Comparison of ENCODE assay signal across 17 cellular contexts in the genomic region with DNA sequence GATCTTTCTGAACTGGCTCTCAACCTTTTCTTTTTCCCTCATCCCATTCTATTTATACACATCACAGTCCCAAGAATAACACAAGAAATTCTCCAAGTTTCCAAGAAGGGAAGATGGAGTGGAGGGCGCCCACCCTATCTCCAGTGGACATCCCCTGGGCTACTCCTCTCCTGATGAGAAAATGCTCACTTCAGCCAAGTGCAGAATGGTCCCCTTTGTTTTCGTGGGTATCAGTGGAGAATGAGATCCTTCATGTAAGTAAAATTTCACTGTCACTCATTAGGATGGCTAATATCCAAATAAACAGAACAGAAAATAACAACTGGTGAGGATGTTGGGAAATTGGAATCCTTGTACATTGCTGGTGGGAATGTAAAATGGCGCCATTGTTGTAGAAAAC. TPM values are rescaled to one million over a fixed set of nuclear protein-coding genes. Genes with fewer than 3 reads are reported as not detected.
DNase-seq lines count a peak whose midpoint lies in the region; ATAC-seq and TF ChIP-seq lines count a peak whose summit lies in the region.
"Had no signal": no experiment of that assay in that cellular context is flagged by ENCODE, and none has a peak within 500 bp of the region (broad histone marks: within the 10 kb centered on the region; RNA-seq: fewer than 3 reads in every experiment).

No MANE protein-coding gene starts in this region.

- H3K4me1 Mint-ChIP-seq in neural crest cell = peaks cover 31% of the 10 kb centered on the region
- H3K4me1 Mint-ChIP-seq in activated naive CD4-positive, alpha-beta T cell treated with anti-CD3 and anti-CD28 coated beads, Interleukin-2, amount 10 ng/mL, durations not matched to agents 7 days and 5 days = peaks cover 2% of the 10 kb centered on the region
- H3K4me1 Mint-ChIP-seq: B cell had no signal

- CTCF ChIA-PET in activated naive CD4-positive, alpha-beta T cell treated with anti-CD3 and anti-CD28 coated beads, Interleukin-2, amount 10 ng/mL, durations not matched to agents 7 days and 5 days (lab: Charles Lee) = no interaction called here

- H3K27ac ChIP-seq in temporal lobe (ENCODE audit: low read depth, low read length) = peak overlapping the region; percentile 67

- ATAC-seq in HG03354 (IDR thresholded peaks at IDR 0.05; ENCODE audit: poor library complexity, severe bottlenecking, unreplicated experiment) = no peak
- no peak for ATAC-seq in HG03520 (IDR thresholded peaks at IDR 0.05; ENCODE audit: unreplicated experiment)
- ATAC-seq: GM23338, K562, PC-3 had no signal

- H3K36me3 Mint-ChIP-seq in neural crest cell (ENCODE audit: low read depth) = no peaks in the 10 kb centered on the region
- no peaks in the 10 kb centered on the region for H3K36me3 Mint-ChIP-seq in activated naive CD4-positive, alpha-beta T cell treated with anti-CD3 and anti-CD28 coated beads, Interleukin-2, amount 10 ng/mL, durations not matched to agents 7 days and 5 days

- no peak for TF ChIP-seq CTCF in neural crest cell (conservative IDR thresholded peaks at IDR 0.05)

- DNase-seq in SK-MEL-5 (ENCODE audit: low read depth, low spot score) (peak; percentile 45), foreskin melanocyte (peak; percentile 74), neural crest cell (ENCODE audit: low read depth, low spot score) (no peak), NCI-H524 (lab: John Stamatoyannopoulos, UW) (no peak)
- DNase-seq in activated naive CD4-positive, alpha-beta T cell treated with anti-CD3 and anti-CD28 coated beads, Interleukin-2, amount 10 ng/mL, durations not matched to agents 7 days and 5 days = no peak
- DNase-seq: CD4-positive, alpha-beta T cell; DMS79 treated with DMSO at 0.1 percent for 48 hours; NCI-H146; NCI-H2107; NCI-H226; PC-3 had no signal

- in situ Hi-C loops in SK-MEL-5 (cut with HindIII; ENCODE audit: low pct_unique_long_range_greater_than_20kb, low sequenced_read_pairs) = no loop called here

- H3K4me3 Mint-ChIP-seq in neural crest cell = no peak overlapping the region
- no peak overlapping the region for H3K4me3 Mint-ChIP-seq in activated naive CD4-positive, alpha-beta T cell treated with anti-CD3 and anti-CD28 coated beads, Interleukin-2, amount 10 ng/mL, durations not matched to agents 7 days and 5 days
- H3K4me3 Mint-ChIP-seq: B cell; CD4-positive, alpha-beta T cell; GM23338 had no signal

- peak overlapping the region; percentile 93 for H3K27ac Mint-ChIP-seq in neural crest cell (ENCODE audit: unreplicated experiment)
- H3K27ac Mint-ChIP-seq in activated naive CD4-positive, alpha-beta T cell treated with anti-CD3 and anti-CD28 coated beads, Interleukin-2, amount 10 ng/mL, durations not matched to agents 7 days and 5 days = no peak overlapping the region
- H3K27ac Mint-ChIP-seq: B cell; CD4-positive, alpha-beta T cell had no signal

- peaks cover 2% of the 10 kb centered on the region for H3K9me3 Mint-ChIP-seq in neural crest cell
- peaks cover 3% of the 10 kb centered on the region for H3K9me3 Mint-ChIP-seq in activated naive CD4-positive, alpha-beta T cell treated with anti-CD3 and anti-CD28 coated beads, Interleukin-2, amount 10 ng/mL, durations not matched to agents 7 days and 5 days
- H3K9me3 Mint-ChIP-seq: CD4-positive, alpha-beta T cell; GM23338 had no signal

- H3K27me3 Mint-ChIP-seq in neural crest cell (ENCODE audit: low read depth) = no peaks in the 10 kb centered on the region
- peaks cover 96% of the 10 kb centered on the region for H3K27me3 Mint-ChIP-seq in activated naive CD4-positive, alpha-beta T cell treated with anti-CD3 and anti-CD28 coated beads, Interleukin-2, amount 10 ng/mL, durations not matched to agents 7 days and 5 days

RNA-seq across cellular contexts. Expression of gene ZNF532, which starts 50.9 kb away (rescaled TPM):
- 7.3 and 10.8 TPM in 2 replicates for total RNA-seq in SK-MEL-5 (2014; rRNA removed; shearing (Covaris generic))
- 15.7 and 34.6 TPM in 2 replicates for polyA plus RNA-seq in SK-MEL-5 (2015; cell fraction: cytosol; rRNA removed)
- polyA plus RNA-seq in SK-MEL-5 (2015; cell fraction: nucleus; rRNA removed) = 38.8 and 44.7 TPM in 2 replicates
- total RNA-seq in neural crest cell = 171 and 180 TPM in 2 replicates
- total RNA-seq in temporal lobe = 184 TPM
- polyA plus RNA-seq: K562 had no signal

Comparison
In these comparisons a context has a peak if more than half of its experiments do, and no peak if none do; other contexts are left out.
1. DNase-seq: peak in SK-MEL-5 (single experiment) and foreskin melanocyte (single experiment); none in neural crest cell (single experiment), activated naive CD4-positive, alpha-beta T cell treated with anti-CD3 and anti-CD28 coated beads, Interleukin-2, amount 10 ng/mL, durations not matched to agents 7 days and 5 days (single experiment) and NCI-H524 (0 of 2).
2. RNA of gene ZNF532, which starts 50.9 kb away (total RNA-seq): 184 TPM in temporal lobe (single experiment) and 171 to 180 TPM in neural crest cell; 7.3 to 10.8 TPM in SK-MEL-5; every median in the first group is over 10 times any median in the second.